Comparison of ENCODE assay signal across 38 cellular contexts in genomic region chr10:105288613-105289012, GRCh38.
"Had no signal": no experiment of that assay in that cellular context is flagged by ENCODE, and none has a peak within 500 bp of the region (broad histone marks: within the 10 kb centered on the region; RNA-seq: fewer than 3 reads in every experiment).

No MANE protein-coding gene starts in this region.

- H3K4me1 Mint-ChIP-seq: activated naive CD4-positive, alpha-beta T cell treated with anti-CD3 and anti-CD28 coated beads, Interleukin-2, amount 50 U/mL, for 24 hours; activated naive CD8-positive, alpha-beta T cell treated with anti-CD3 and anti-CD28 coated beads for 36 hours; activated naive CD8-positive, alpha-beta T cell treated with anti-CD3 and anti-CD28 coated beads, Interleukin-2, amount 10 ng/mL, durations not matched to agents 7 days and 5 days; activated naive CD8-positive, alpha-beta T cell treated with anti-CD3 and anti-CD28 coated beads, Interleukin-2, amount 50 U/mL, for 24 hours; activated T-helper 17 cell treated with anti-CD3 and anti-CD28 coated beads, Interleukin-2, amount 50 U/mL, for 72 hours; central memory CD8-positive, alpha-beta T cell had no signal

- H3K27ac ChIP-seq: adrenal gland, ascending aorta, body of pancreas, brain microvascular endothelial cell, breast epithelium, cardiac muscle cell had no signal

- H3K27me3 Mint-ChIP-seq: activated naive CD4-positive, alpha-beta T cell treated with anti-CD3 and anti-CD28 coated beads, Interleukin-2, amount 10 ng/mL, durations not matched to agents 7 days and 5 days; activated naive CD4-positive, alpha-beta T cell treated with anti-CD3 and anti-CD28 coated beads, Interleukin-2, amount 50 U/mL, for 24 hours; activated naive CD8-positive, alpha-beta T cell treated with anti-CD3 and anti-CD28 coated beads for 36 hours; activated naive CD8-positive, alpha-beta T cell treated with anti-CD3 and anti-CD28 coated beads, Interleukin-2, amount 10 ng/mL, durations not matched to agents 7 days and 5 days; activated T-cell treated with anti-CD3 and anti-CD28 coated beads, Interleukin-2, amount 50 U/mL, for 24 hours; activated T-helper 17 cell treated with anti-CD3 and anti-CD28 coated beads, Interleukin-2, amount 50 U/mL, for 72 hours; central memory CD8-positive, alpha-beta T cell had no signal

- DNase-seq: activated effector memory CD4-positive, alpha-beta T cell treated with anti-CD3 and anti-CD28 coated beads, Interleukin-2, amount 50 U/mL, for 16 hours; activated effector memory CD4-positive, alpha-beta T cell treated with Interleukin-2 at 50 U/mL for 16 hours; activated gamma-delta T cell; activated gamma-delta T cell treated with Interleukin-2 at 50 U/mL for 16 hours; activated naive CD4-positive, alpha-beta T cell; activated naive CD4-positive, alpha-beta T cell treated with anti-CD3 and anti-CD28 coated beads for 36 hours; activated naive CD4-positive, alpha-beta T cell treated with anti-CD3 and anti-CD28 coated beads, Interleukin-2, amount 10 ng/mL, durations not matched to agents 7 days and 5 days; activated naive CD4-positive, alpha-beta T cell treated with anti-CD3 and anti-CD28 coated beads, Interleukin-2, amount 50 U/mL, for 16 hours; activated naive CD4-positive, alpha-beta T cell treated with Interleukin-2 at 50 U/mL for 16 hours; activated naive CD8-positive, alpha-beta T cell treated with anti-CD3 and anti-CD28 coated beads for 36 hours; activated naive CD8-positive, alpha-beta T cell treated with anti-CD3 and anti-CD28 coated beads, Interleukin-2, amount 10 ng/mL, durations not matched to agents 7 days and 5 days; activated naive CD8-positive, alpha-beta T cell treated with anti-CD3 and anti-CD28 coated beads, Interleukin-2, amount 50 U/mL, for 24 hours; activated T-cell treated with anti-CD3 and anti-CD28 coated beads, Interleukin-2, amount 50 U/mL, for 24 hours; activated T-cell treated with anti-CD3 and anti-CD28 coated beads, Interleukin-2, amount 50 U/mL, for 4 hours; activated T-cell treated with anti-CD3 and anti-CD28 coated beads, Interleukin-2, amount 50 U/mL, for 48 hours; activated T-cell treated with anti-CD3 and anti-CD28 coated beads, Interleukin-2, amount 50 U/mL, for 72 hours; adrenal gland; amniotic stem cell; amygdala; aorta; body of pancreas; brain microvascular endothelial cell; caudate nucleus; central memory CD4-positive, alpha-beta T cell; cerebellar nuclear complex had no signal

- H3K36me3 Mint-ChIP-seq: activated naive CD4-positive, alpha-beta T cell treated with anti-CD3 and anti-CD28 coated beads, Interleukin-2, amount 10 ng/mL, durations not matched to agents 7 days and 5 days; activated naive CD4-positive, alpha-beta T cell treated with anti-CD3 and anti-CD28 coated beads, Interleukin-2, amount 50 U/mL, for 24 hours; activated naive CD4-positive, alpha-beta T cell treated with anti-CD3 and anti-CD28 coated beads, Interleukin-2, amount 50 U/mL, for 72 hours; activated naive CD8-positive, alpha-beta T cell; activated naive CD8-positive, alpha-beta T cell treated with anti-CD3 and anti-CD28 coated beads for 36 hours; activated naive CD8-positive, alpha-beta T cell treated with anti-CD3 and anti-CD28 coated beads, Interleukin-2, amount 10 ng/mL, durations not matched to agents 7 days and 5 days; brain had no signal

- FAIRE-seq: astrocyte, bronchial epithelial cell had no signal

- H3K9me3 ChIP-seq: adrenal gland, ascending aorta, body of pancreas had no signal

- H3K4me3 Mint-ChIP-seq: activated naive CD4-positive, alpha-beta T cell treated with anti-CD3 and anti-CD28 coated beads for 36 hours; activated naive CD4-positive, alpha-beta T cell treated with anti-CD3 and anti-CD28 coated beads, Interleukin-2, amount 10 ng/mL, durations not matched to agents 7 days and 5 days; activated naive CD4-positive, alpha-beta T cell treated with anti-CD3 and anti-CD28 coated beads, Interleukin-2, amount 50 U/mL, for 24 hours; activated naive CD8-positive, alpha-beta T cell; activated naive CD8-positive, alpha-beta T cell treated with anti-CD3 and anti-CD28 coated beads for 36 hours; activated naive CD8-positive, alpha-beta T cell treated with anti-CD3 and anti-CD28 coated beads, Interleukin-2, amount 10 ng/mL, durations not matched to agents 7 days and 5 days; activated naive CD8-positive, alpha-beta T cell treated with anti-CD3 and anti-CD28 coated beads, Interleukin-2, amount 50 U/mL, for 24 hours; activated T-cell treated with anti-CD3 and anti-CD28 coated beads, Interleukin-2, amount 50 U/mL, for 24 hours; activated T-cell treated with anti-CD3 and anti-CD28 coated beads, Interleukin-2, amount 50 U/mL, for 4 hours; activated T-cell treated with anti-CD3 and anti-CD28 coated beads, Interleukin-2, amount 50 U/mL, for 72 hours; activated T-helper 1 cell treated with anti-CD3 and anti-CD28 coated beads, Interleukin-12 subunit alpha, Interleukin-12 subunit beta, Interleukin-2, Interleukin-4 antibody, amounts not matched to agents 30 ng/mL and 10 ng/mL and 1 ng/mL, durations not matched to agents 14 hours and 24 hours and 36 hours; activated T-helper 17 cell treated with anti-CD3 and anti-CD28 coated beads, Interleukin-2, amount 50 U/mL, for 72 hours; central memory CD8-positive, alpha-beta T cell had no signal

- H3K9me3 Mint-ChIP-seq: activated naive CD4-positive, alpha-beta T cell treated with anti-CD3 and anti-CD28 coated beads for 36 hours; activated naive CD4-positive, alpha-beta T cell treated with anti-CD3 and anti-CD28 coated beads, Interleukin-2, amount 10 ng/mL, durations not matched to agents 7 days and 5 days; activated naive CD4-positive, alpha-beta T cell treated with anti-CD3 and anti-CD28 coated beads, Interleukin-2, amount 50 U/mL, for 24 hours; activated naive CD4-positive, alpha-beta T cell treated with anti-CD3 and anti-CD28 coated beads, Interleukin-2, amount 50 U/mL, for 72 hours; activated naive CD8-positive, alpha-beta T cell treated with anti-CD3 and anti-CD28 coated beads for 36 hours; activated naive CD8-positive, alpha-beta T cell treated with anti-CD3 and anti-CD28 coated beads, Interleukin-2, amount 10 ng/mL, durations not matched to agents 7 days and 5 days; activated naive CD8-positive, alpha-beta T cell treated with anti-CD3 and anti-CD28 coated beads, Interleukin-2, amount 50 U/mL, for 24 hours; activated T-cell treated with anti-CD3 and anti-CD28 coated beads, Interleukin-2, amount 50 U/mL, for 24 hours; activated T-cell treated with anti-CD3 and anti-CD28 coated beads, Interleukin-2, amount 50 U/mL, for 4 hours; activated T-cell treated with anti-CD3 and anti-CD28 coated beads, Interleukin-2, amount 50 U/mL, for 72 hours; activated T-helper 1 cell treated with anti-CD3 and anti-CD28 coated beads, Interleukin-12 subunit alpha, Interleukin-12 subunit beta, Interleukin-2, Interleukin-4 antibody, amounts not matched to agents 30 ng/mL and 10 ng/mL and 1 ng/mL, durations not matched to agents 14 hours and 24 hours and 36 hours; activated T-helper 17 cell treated with anti-CD3 and anti-CD28 coated beads, Interleukin-2, amount 50 U/mL, for 72 hours; activated T-helper 2 cell treated with anti-CD3 and anti-CD28 coated beads, Interferon-gamma antibody, Interleukin-2, Interleukin-4, amounts not matched to agents 10 μg/mL and 5 μg/mL and 100 μg/mL, durations not matched to agents 14 hours and 24 hours and 36 hours had no signal

- H3K27me3 ChIP-seq: adrenal gland, ascending aorta, body of pancreas, brain microvascular endothelial cell, breast epithelium, cardiac muscle cell had no signal

- ATAC-seq: activated naive CD4-positive, alpha-beta T cell treated with anti-CD3 and anti-CD28 coated beads, Interleukin-2, amount 50 U/mL, for 72 hours; activated naive CD8-positive, alpha-beta T cell treated with anti-CD3 and anti-CD28 coated beads, Interleukin-2, amount 50 U/mL, for 24 hours; activated T-cell treated with anti-CD3 and anti-CD28 coated beads, Interleukin-2, amount 50 U/mL, for 4 hours; activated T-cell treated with anti-CD3 and anti-CD28 coated beads, Interleukin-2, amount 50 U/mL, for 72 hours; activated T-helper 17 cell treated with anti-CD3 and anti-CD28 coated beads, Interleukin-2, amount 50 U/mL, for 72 hours; body of pancreas had no signal

- H3K4me3 ChIP-seq: adrenal gland, ascending aorta, body of pancreas, breast epithelium, cardiac muscle cell had no signal

- H3K4me1 ChIP-seq: adrenal gland, ascending aorta, body of pancreas, breast epithelium had no signal

- H3K27ac Mint-ChIP-seq: activated naive CD4-positive, alpha-beta T cell treated with anti-CD3 and anti-CD28 coated beads for 36 hours; activated naive CD4-positive, alpha-beta T cell treated with anti-CD3 and anti-CD28 coated beads, Interleukin-2, amount 10 ng/mL, durations not matched to agents 7 days and 5 days; activated naive CD4-positive, alpha-beta T cell treated with anti-CD3 and anti-CD28 coated beads, Interleukin-2, amount 50 U/mL, for 24 hours; activated naive CD4-positive, alpha-beta T cell treated with anti-CD3 and anti-CD28 coated beads, Interleukin-2, amount 50 U/mL, for 72 hours; activated naive CD8-positive, alpha-beta T cell; activated naive CD8-positive, alpha-beta T cell treated with anti-CD3 and anti-CD28 coated beads for 36 hours; activated naive CD8-positive, alpha-beta T cell treated with anti-CD3 and anti-CD28 coated beads, Interleukin-2, amount 10 ng/mL, durations not matched to agents 7 days and 5 days; activated naive CD8-positive, alpha-beta T cell treated with anti-CD3 and anti-CD28 coated beads, Interleukin-2, amount 50 U/mL, for 24 hours; activated T-cell treated with anti-CD3 and anti-CD28 coated beads, Interleukin-2, amount 50 U/mL, for 24 hours; activated T-cell treated with anti-CD3 and anti-CD28 coated beads, Interleukin-2, amount 50 U/mL, for 72 hours; activated T-helper 1 cell treated with anti-CD3 and anti-CD28 coated beads, Interleukin-12 subunit alpha, Interleukin-12 subunit beta, Interleukin-2, Interleukin-4 antibody, amounts not matched to agents 30 ng/mL and 10 ng/mL and 1 ng/mL, durations not matched to agents 14 hours and 24 hours and 36 hours; activated T-helper 17 cell treated with anti-CD3 and anti-CD28 coated beads, Interleukin-2, amount 50 U/mL, for 72 hours; activated T-helper 2 cell treated with anti-CD3 and anti-CD28 coated beads, Interferon-gamma antibody, Interleukin-2, Interleukin-4, amounts not matched to agents 10 μg/mL and 5 μg/mL and 100 μg/mL, durations not matched to agents 14 hours and 24 hours and 36 hours; brain had no signal

- H3K36me3 ChIP-seq: adrenal gland, ascending aorta, brain microvascular endothelial cell, breast epithelium, cardiac muscle cell had no signal
